In the genomic region with DNA sequence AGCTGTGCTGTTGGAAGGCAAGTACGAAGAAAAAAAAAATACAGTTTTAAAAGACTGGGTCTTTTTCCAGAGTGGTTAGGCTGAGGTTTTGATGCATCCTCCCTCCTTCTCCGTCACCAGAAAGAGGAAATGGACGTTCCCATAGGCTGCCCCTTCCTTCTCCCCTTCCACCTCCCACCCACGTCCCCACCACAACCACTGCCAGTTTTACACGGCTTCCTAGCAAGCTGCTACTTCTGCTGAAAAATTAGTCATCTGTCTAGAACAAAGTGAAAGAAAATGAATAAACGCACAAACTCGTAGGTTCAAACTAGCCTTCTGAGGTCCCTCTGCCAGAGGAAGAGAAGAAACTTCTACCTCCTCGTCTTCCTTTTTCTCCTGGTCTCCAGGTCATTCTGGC, we compare ENCODE assay signal across 9 cellular contexts.
DNase-seq lines count a peak whose midpoint lies in the region; ATAC-seq, FAIRE-seq and TF ChIP-seq lines count a peak whose summit lies in the region.
"Had no signal": no experiment of that assay in that cellular context is flagged by ENCODE, and none has a peak within 500 bp of the region (broad histone marks: within the 10 kb centered on the region; RNA-seq: fewer than 3 reads in every experiment).

No MANE protein-coding gene starts in this region.

- CTCF ChIA-PET in T-cell (lab: Charles Lee) (no interaction called here), GM12878 (lab: Yijun Ruan, JAX) (no interaction called here)

- no peak for TF ChIP-seq EP300 in GM12878 (IDR thresholded peaks at IDR 0.05; ENCODE audit: borderline replicate concordance in 1 of 2, control insufficient read depth in 1 of 2, low read depth in 2 of 2, low read length in 2 of 2)

- H3K4me2 ChIP-seq in GM12878 (ENCODE audit: control insufficient read depth, insufficient read depth): no peak overlapping the region

- H2AFZ ChIP-seq in GM12878 (ENCODE audit: control insufficient read depth, low read depth, low read length): no peak overlapping the region

- in situ Hi-C loops in GM12878 (cut with MboI): no loop called here

- POLR2A ChIA-PET in T-cell (lab: Charles Lee): no interaction called here
- POLR2A ChIA-PET in GM12878 (lab: Charles Lee): no interaction called here

- H3K4me3 ChIP-seq in GM12878 (no peak overlapping the region), uterus (no peak overlapping the region)

- no peaks in the 10 kb centered on the region for H4K20me1 ChIP-seq in GM12878 (ENCODE audit: control insufficient read depth, insufficient read depth)

- H3K27me3 Mint-ChIP-seq in T-cell: no peaks in the 10 kb centered on the region

- peak; percentile 47 for FAIRE-seq in GM12878 (lab: Jason Lieb, UNC)

- no peaks in the 10 kb centered on the region for H3K27me3 ChIP-seq in GM12878 (replicated peaks in 1 of 2; ENCODE audit: control insufficient read depth in 2 of 2, insufficient read depth in 2 of 2, low read length in 1 of 2)
- H3K27me3 ChIP-seq in uterus: no peaks in the 10 kb centered on the region

- H3K4me1 Mint-ChIP-seq in T-cell: peaks cover 0 to 10% (median 9%) of the 10 kb centered on the region in 3 donors

- H3K27ac ChIP-seq in GM12878 (ENCODE audit: control insufficient read depth, insufficient read depth) (no peak overlapping the region), uterus (no peak overlapping the region)

- no TSS peak for BruUV-seq in GM12878 (replicated peaks; lab: Mats Ljungman, UMichigan)

- ATAC-seq in GM21515 (IDR thresholded peaks at IDR 0.05; ENCODE audit: unreplicated experiment) (peak; percentile 62), T-cell (replicated peaks in 1 of 4) (no peak), GM12878 (peak; percentile 52), GM18858 (IDR thresholded peaks at IDR 0.05; ENCODE audit: unreplicated experiment) (no peak), HG02840 (IDR thresholded peaks at IDR 0.05; ENCODE audit: low FRiP score, unreplicated experiment) (no peak)

- no peaks in the 10 kb centered on the region for H3K79me2 ChIP-seq in GM12878 (ENCODE audit: control insufficient read depth, insufficient read depth, low read length)

- TF ChIP-seq POLR2A in GM12878 (IDR thresholded peaks at IDR 0.05; ENCODE audit: low read depth, low read length) (no peak), uterus (IDR thresholded peaks at IDR 0.05) (no peak)

- no peak for TF ChIP-seq RAD21 in GM12878 (IDR thresholded peaks at IDR 0.05; ENCODE audit: insufficient read depth, low read depth, low read length)

- peaks cover 41% of the 10 kb centered on the region for H3K36me3 Mint-ChIP-seq in T-cell

- DNase-seq in T-cell: peak in 1 of 34 experiments; percentile 10
- DNase-seq in GM12878 (ENCODE audit: low read depth, low spot score): peak; percentile 12
- peak; percentile 63 for DNase-seq in stimulated activated CD8-positive, alpha-beta memory T cell treated with anti-CD3 and anti-CD28 coated beads, Interleukin-4, amount 100 ng/mL, for 24 hours (ENCODE audit: low read depth)
- DNase-seq in uterus: no peak
- DNase-seq: cerebellar nuclear complex, NCI-H446 treated with DMSO at 0.1 percent for 48 hours had no signal

- H3K4me1 ChIP-seq in GM12878 (ENCODE audit: control insufficient read depth, insufficient read depth, low read length): no peaks in the 10 kb centered on the region
- H3K4me1 ChIP-seq in uterus: no peaks in the 10 kb centered on the region

- TF ChIP-seq CTCF in GM12878 (IDR thresholded peaks at IDR 0.05 in 2 of 3, conservative IDR thresholded peaks at IDR 0.05 in 1 of 3; ENCODE audit: control insufficient read depth in 2 of 3, extremely low read depth in 1 of 3, insufficient read depth in 1 of 3, low read depth in 3 of 3, low read length in 3 of 3) (no peak), uterus (IDR thresholded peaks at IDR 0.05) (no peak)

- H3K9me3 ChIP-seq in GM12878 (replicated peaks; ENCODE audit: control insufficient read depth, insufficient read depth, low read length) (no peaks in the 10 kb centered on the region), uterus (no peaks in the 10 kb centered on the region)

- H3K27ac Mint-ChIP-seq in T-cell: peak overlapping the region; percentile 49 to 64

- H3K9me3 Mint-ChIP-seq in T-cell: no peaks in the 10 kb centered on the region

- H3K36me3 ChIP-seq in GM12878 (ENCODE audit: control insufficient read depth in 2 of 2, insufficient read depth in 2 of 2, low read length in 1 of 2): peaks cover under 1 to 1% of the 10 kb centered on the region in 2 experiments
- H3K36me3 ChIP-seq in uterus: no peaks in the 10 kb centered on the region

- RAD21 ChIA-PET in GM12878 (lab: Charles Lee; ENCODE audit: unreplicated experiment): no interaction called here

- no peak overlapping the region for H3K4me3 Mint-ChIP-seq in T-cell

- SMC1A ChIA-PET in GM12878 (lab: Charles Lee; ENCODE audit: uncharacterized antibody, unreplicated experiment): no interaction called here

- H3K9ac ChIP-seq in GM12878 (ENCODE audit: control insufficient read depth, insufficient read depth, low read length): no peak overlapping the region

- WGBS in GM12878 (ENCODE audit: insufficient coverage, insufficient replicate concordance, low lambda C conversion rate, missing lambda C conversion rate): 53% methylated on average over 7 of the region's 8 CpGs

- intact Hi-C loops in GM12878 (cut with micrococcal nuclease; ENCODE audit: unreplicated experiment) (no loop called here), uterus (cut with DNase I; ENCODE audit: low total_unique reads) (no loop called here)

TF ChIP-seq in GM12878, 131 proteins besides CTCF, POLR2A, EP300 and RAD21 (continues in another document):
- no peak for TF ChIP-seq PBX3 (IDR thresholded peaks at IDR 0.05; ENCODE audit: insufficient replicate concordance, low read depth, low read length)
- peak; percentile 79 for TF ChIP-seq RUNX3 (IDR thresholded peaks at IDR 0.05; ENCODE audit: low read length)
- no peak for TF ChIP-seq ZNF592 (IDR thresholded peaks at IDR 0.05)
- no peak for TF ChIP-seq WRNIP1 (IDR thresholded peaks at IDR 0.05; ENCODE audit: borderline replicate concordance, low read depth, low read length)
- TF ChIP-seq, protein P1, sequence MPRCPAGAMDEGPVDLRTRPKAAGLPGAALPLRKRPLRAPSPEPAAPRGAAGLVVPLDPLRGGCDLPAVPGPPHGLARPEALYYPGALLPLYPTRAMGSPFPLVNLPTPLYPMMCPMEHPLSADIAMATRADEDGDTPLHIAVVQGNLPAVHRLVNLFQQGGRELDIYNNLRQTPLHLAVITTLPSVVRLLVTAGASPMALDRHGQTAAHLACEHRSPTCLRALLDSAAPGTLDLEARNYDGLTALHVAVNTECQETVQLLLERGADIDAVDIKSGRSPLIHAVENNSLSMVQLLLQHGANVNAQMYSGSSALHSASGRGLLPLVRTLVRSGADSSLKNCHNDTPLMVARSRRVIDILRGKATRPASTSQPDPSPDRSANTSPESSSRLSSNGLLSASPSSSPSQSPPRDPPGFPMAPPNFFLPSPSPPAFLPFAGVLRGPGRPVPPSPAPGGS (IDR thresholded peaks at IDR 0.05; ENCODE audit: borderline replicate concordance, insufficient read depth, low read depth, low read length, poor library complexity, severe bottlenecking): no peak
- no peak for TF ChIP-seq SIX5 (IDR thresholded peaks at IDR 0.05; ENCODE audit: low read depth, low read length, severe bottlenecking)
- peak in 1 of 2 experiments; percentile 42; a peak in 2 of 4 replicates for TF ChIP-seq ETV6 (conservative IDR thresholded peaks at IDR 0.05 in 1 of 2, IDR thresholded peaks at IDR 0.05 in 1 of 2; ENCODE audit: borderline replicate concordance in 1 of 2, low read depth in 1 of 2)
- TF ChIP-seq EGR1 (IDR thresholded peaks at IDR 0.05; ENCODE audit: borderline replicate concordance in 1 of 2, low read depth in 2 of 2, low read length in 2 of 2): peak in 1 of 2 experiments; percentile 57; a peak in 1 of 3 replicates
- peak; percentile 16 to 35; a peak in 2 of 4 replicates for TF ChIP-seq IKZF2 (IDR thresholded peaks at IDR 0.05)
- no peak for TF ChIP-seq NFIC (IDR thresholded peaks at IDR 0.05; ENCODE audit: low read depth, low read length)
- peak; percentile 53; the same call in 1 of the 2 replicates for TF ChIP-seq IKZF1 (conservative IDR thresholded peaks at IDR 0.05)
- peak; percentile 70 for TF ChIP-seq EED (IDR thresholded peaks at IDR 0.05; ENCODE audit: low read depth)

Comparison
In these comparisons a context has a peak if more than half of its experiments do, and no peak if none do; other contexts are left out.
1. ATAC-seq: peak in GM21515 (single experiment) and GM12878 (single experiment); none in T-cell (0 of 4), GM18858 (single experiment) and HG02840 (single experiment).
2. DNase-seq: peak in GM12878 (single experiment) and stimulated activated CD8-positive, alpha-beta memory T cell treated with anti-CD3 and anti-CD28 coated beads, Interleukin-4, amount 100 ng/mL, for 24 hours (single experiment); none in uterus (0 of 2).